ENCODE assay signal across 9 cellular contexts in the genomic region with DNA sequence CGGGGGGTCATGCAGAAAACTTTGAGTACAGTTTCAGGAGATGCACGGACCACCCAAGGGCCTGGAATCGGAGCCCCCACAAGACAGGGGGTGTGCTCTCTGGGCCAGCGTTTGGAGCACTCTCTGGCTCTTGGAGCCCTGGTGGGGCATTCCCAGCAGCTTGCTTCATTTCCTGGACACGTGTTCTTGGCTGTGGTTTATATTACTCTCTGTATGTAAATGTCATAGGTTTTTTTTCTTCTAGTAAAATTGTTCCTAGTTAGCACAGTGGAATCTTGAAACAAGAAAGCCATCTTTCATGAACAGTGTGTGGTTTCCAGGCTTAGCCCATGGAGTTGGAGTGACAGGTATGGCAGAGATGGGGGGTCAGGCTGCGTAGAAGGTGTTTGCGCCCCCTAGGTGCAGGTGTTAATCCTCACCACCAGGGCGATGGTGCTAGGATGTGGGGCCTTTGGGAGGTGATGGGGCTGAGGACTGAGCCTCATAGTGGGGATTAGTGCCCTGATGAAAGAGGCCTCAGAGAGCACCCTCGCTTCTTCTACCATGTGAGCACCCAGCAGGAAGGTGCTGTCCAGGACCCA.
DNase-seq lines count a peak whose midpoint lies in the region; ATAC-seq and TF ChIP-seq lines count a peak whose summit lies in the region.
"Had no signal": no experiment of that assay in that cellular context is flagged by ENCODE, and none has a peak within 500 bp of the region (broad histone marks: within the 10 kb centered on the region; RNA-seq: fewer than 3 reads in every experiment).

No MANE protein-coding gene starts in this region.

- H3K9me3 ChIP-seq in MM.1S (replicated peaks; ENCODE audit: insufficient read depth, low read length) (no peaks in the 10 kb centered on the region), suprapubic skin (no peaks in the 10 kb centered on the region)
- H3K9me3 ChIP-seq: heart right ventricle had no signal

- no peak overlapping the region for H3K9ac ChIP-seq in MM.1S (ENCODE audit: low read length)

- no peak overlapping the region for H3K4me3 Mint-ChIP-seq in activated CD4-positive, alpha-beta T cell treated with anti-CD3 and anti-CD28 coated beads, Interleukin-2, amount 10 ng/mL, durations not matched to agents 24 days and 14 days

- TF ChIP-seq CTCF in MM.1S (IDR thresholded peaks at IDR 0.05; ENCODE audit: low read length) (peak; percentile 26), retinal pigment epithelial cell (conservative IDR thresholded peaks at IDR 0.05; ENCODE audit: low read depth, low read length) (peak; percentile 40), suprapubic skin (IDR thresholded peaks at IDR 0.05) (no peak)

- no peaks in the 10 kb centered on the region for H3K9me2 ChIP-seq in MM.1S (replicated peaks; ENCODE audit: insufficient read depth, low read length)

- peaks cover 17% of the 10 kb centered on the region for H3K27me3 ChIP-seq in MM.1S (replicated peaks; ENCODE audit: insufficient read depth, low read length)
- peaks cover 44% of the 10 kb centered on the region for H3K27me3 ChIP-seq in suprapubic skin

- WGBS in suprapubic skin, result 41% methylated on average over 8 of the region's 9 CpGs

- no peaks in the 10 kb centered on the region for H3K4me1 ChIP-seq in MM.1S (ENCODE audit: low read length)
- peaks cover 3% of the 10 kb centered on the region for H3K4me1 ChIP-seq in suprapubic skin

- H3K36me3 Mint-ChIP-seq in activated CD4-positive, alpha-beta T cell treated with anti-CD3 and anti-CD28 coated beads, Interleukin-2, amount 10 ng/mL, durations not matched to agents 24 days and 14 days (ENCODE audit: low read depth), result no peaks in the 10 kb centered on the region

- no peak overlapping the region for H3K27ac ChIP-seq in MM.1S (ENCODE audit: low read length)
- H3K27ac ChIP-seq in suprapubic skin, result no peak overlapping the region
- H3K27ac ChIP-seq: heart right ventricle had no signal

- H3K4me1 Mint-ChIP-seq in activated CD4-positive, alpha-beta T cell treated with anti-CD3 and anti-CD28 coated beads, Interleukin-2, amount 10 ng/mL, durations not matched to agents 24 days and 14 days, result peaks cover 9% of the 10 kb centered on the region

- H3K4me3 ChIP-seq in MM.1S (ENCODE audit: low read length), result no peak overlapping the region
- H3K4me3 ChIP-seq in retinal pigment epithelial cell (ENCODE audit: low read length), result no peak overlapping the region
- no peak overlapping the region for H3K4me3 ChIP-seq in suprapubic skin
- H3K4me3 ChIP-seq: heart right ventricle had no signal

- peak; percentile 68 for DNase-seq in activated CD4-positive, alpha-beta T cell treated with anti-CD3 and anti-CD28 coated beads, Interleukin-2, amount 10 ng/mL, durations not matched to agents 24 days and 14 days
- DNase-seq in activated CD4-positive, alpha-beta T cell treated with anti-CD3 and anti-CD28 coated beads for 1 hour, result no peak
- DNase-seq in MM.1S (no peak), dedifferentiated amniotic fluid mesenchymal stem cell (ENCODE audit: extremely low spot score) (peak; percentile 61), retinal pigment epithelial cell (ENCODE audit: low read depth) (no peak), UCSD-AML1 (lab: John Stamatoyannopoulos, UW; ENCODE audit: unreplicated experiment) (no peak), suprapubic skin (ENCODE audit: low spot score in 2 of 2) (no peak)
- DNase-seq: heart right ventricle had no signal

- ATAC-seq in HG02610 (IDR thresholded peaks at IDR 0.05; ENCODE audit: unreplicated experiment), result no peak
- ATAC-seq: heart right ventricle had no signal

- no peaks in the 10 kb centered on the region for H3K79me2 ChIP-seq in MM.1S (ENCODE audit: low read length)

- no peak overlapping the region for H3K27ac Mint-ChIP-seq in activated CD4-positive, alpha-beta T cell treated with anti-CD3 and anti-CD28 coated beads, Interleukin-2, amount 10 ng/mL, durations not matched to agents 24 days and 14 days

- no peak overlapping the region for H3K4me2 ChIP-seq in MM.1S (ENCODE audit: low read depth, low read length)

- TF ChIP-seq POLR2A in suprapubic skin (IDR thresholded peaks at IDR 0.05), result no peak

- no peaks in the 10 kb centered on the region for H3F3A ChIP-seq in MM.1S (ENCODE audit: insufficient read depth, low read length)

- no peaks in the 10 kb centered on the region for H3K9me3 Mint-ChIP-seq in activated CD4-positive, alpha-beta T cell treated with anti-CD3 and anti-CD28 coated beads, Interleukin-2, amount 10 ng/mL, durations not matched to agents 24 days and 14 days

- no peak overlapping the region for H2AFZ ChIP-seq in MM.1S (ENCODE audit: low read length)

- no peaks in the 10 kb centered on the region for H3K27me3 Mint-ChIP-seq in activated CD4-positive, alpha-beta T cell treated with anti-CD3 and anti-CD28 coated beads, Interleukin-2, amount 10 ng/mL, durations not matched to agents 24 days and 14 days

- intact Hi-C loops in activated CD4-positive, alpha-beta T cell treated with anti-CD3 and anti-CD28 coated beads, Interleukin-2, amount 10 ng/mL, durations not matched to agents 24 days and 14 days (cut with micrococcal nuclease), result no loop called here

- TF ChIP-seq EP300 in suprapubic skin (IDR thresholded peaks at IDR 0.05), result no peak

- H4K20me1 ChIP-seq in MM.1S (ENCODE audit: insufficient read depth, low read length), result no peaks in the 10 kb centered on the region

- H3K36me3 ChIP-seq in MM.1S (replicated peaks; ENCODE audit: insufficient read depth, low read length) (no peaks in the 10 kb centered on the region), suprapubic skin (no peaks in the 10 kb centered on the region)
- H3K36me3 ChIP-seq: heart right ventricle had no signal

Comparison
In these comparisons a context has a peak if more than half of its experiments do, and no peak if none do; other contexts are left out.
1. DNase-seq: peak in activated CD4-positive, alpha-beta T cell treated with anti-CD3 and anti-CD28 coated beads, Interleukin-2, amount 10 ng/mL, durations not matched to agents 24 days and 14 days (single experiment) and dedifferentiated amniotic fluid mesenchymal stem cell (single experiment); none in activated CD4-positive, alpha-beta T cell treated with anti-CD3 and anti-CD28 coated beads for 1 hour (single experiment), MM.1S (single experiment), retinal pigment epithelial cell (single experiment), UCSD-AML1 (single experiment) and suprapubic skin (0 of 2).
2. CTCF ChIP-seq: peak in MM.1S (single experiment) and retinal pigment epithelial cell (single experiment); none in suprapubic skin (0 of 2).